Comparison of ENCODE assay signal across 8 cellular contexts in genomic region chr17:30117548-30118155, GRCh38. TPM values are rescaled to one million over a fixed set of nuclear protein-coding genes. Genes with fewer than 3 reads are reported as not detected.
DNase-seq lines count a peak whose midpoint lies in the region; ATAC-seq, FAIRE-seq and TF ChIP-seq lines count a peak whose summit lies in the region.

No MANE protein-coding gene starts in this region.

- H3K27me3 Mint-ChIP-seq in WTC11 (ENCODE audit: low read depth) = no peaks in the 10 kb centered on the region

- H3K4me1 Mint-ChIP-seq in WTC11 = peaks cover 12% of the 10 kb centered on the region

- H3K4me1 ChIP-seq in HEK293 (ENCODE audit: control insufficient read depth, insufficient read depth, low read length) = peaks cover 10% of the 10 kb centered on the region
- no peaks in the 10 kb centered on the region for H3K4me1 ChIP-seq in small intestine (ENCODE audit: control insufficient read depth in 2 of 2, insufficient read depth in 1 of 2, low read depth in 1 of 2, low read length in 1 of 2)

- no peak for TF ChIP-seq CTCF in HEK293 (tag by site-specific recombination; IDR thresholded peaks at IDR 0.05)
- no peak for TF ChIP-seq CTCF in WTC11 (IDR thresholded peaks at IDR 0.05)

- H3K9me3 ChIP-seq in HEK293 (ENCODE audit: control insufficient read depth, insufficient read depth, low read depth, low read length) (no peaks in the 10 kb centered on the region), small intestine (ENCODE audit: control insufficient read depth, low read depth) (no peaks in the 10 kb centered on the region)

- FAIRE-seq in small intestine (lab: Jason Lieb, UNC) = no peak

- H3K27me3 ChIP-seq in small intestine (ENCODE audit: control insufficient read depth in 2 of 2, insufficient read depth in 2 of 2, low read length in 2 of 2) = no peaks in the 10 kb centered on the region

- DNase-seq in WTC11 (ENCODE audit: low spot score) (no peak), hepatic stellate cell (ENCODE audit: low spot score) (peak; percentile 8), small intestine (no peak), SW480 (ENCODE audit: low spot score) (no peak), midbrain (lab: John Stamatoyannopoulos, UW) (no peak), AG08395 (ENCODE audit: low spot score) (no peak), NCI-H2081 (lab: John Stamatoyannopoulos, UW) (no peak)

- peaks cover 15% of the 10 kb centered on the region for H3K36me3 Mint-ChIP-seq in WTC11

- H3K27ac ChIP-seq in HEK293 (ENCODE audit: extremely low read depth, low read depth, low read length) = peak overlapping the region; percentile 95
- H3K27ac ChIP-seq in small intestine (ENCODE audit: low read depth in 1 of 2, low read length in 1 of 2) = peak overlapping the region; percentile 97 to 98

- no peaks in the 10 kb centered on the region for H3K9me3 Mint-ChIP-seq in WTC11

- H3K4me3 Mint-ChIP-seq in WTC11 = peak overlapping the region; percentile 96

- no peak for ATAC-seq in WTC11

- H3K36me3 ChIP-seq in HEK293 (ENCODE audit: control insufficient read depth in 2 of 2, insufficient read depth in 1 of 2, low read length in 2 of 2) (peaks cover 35 to 38% of the 10 kb centered on the region in 2 experiments), small intestine (ENCODE audit: control insufficient read depth in 2 of 2, insufficient read depth in 2 of 2, low read length in 2 of 2) (no peaks in the 10 kb centered on the region)

- CTCF ChIA-PET in HEK293 (lab: Yijun Ruan, JAX) = interaction anchor here (0.7 to 8.1 kb wide), 8 partner anchors 7 to 360 kb away, joined by 4 to 108 read pairs (median 5); partner anchors contain the start of gene GOSR1
- CTCF ChIA-PET in WTC11 (lab: Charles Lee) = interaction anchor here (1.3 to 2.3 kb wide), 3 partner anchors 8 to 24 kb away, joined by 7 to 9 read pairs (median 8); no protein-coding TSS in a partner anchor

- peak overlapping the region; percentile 47 for H3K4me3 ChIP-seq in HEK293 (ENCODE audit: low read depth, low read length)
- H3K4me3 ChIP-seq in small intestine (ENCODE audit: low read depth in 1 of 2, low read length in 2 of 2) = peak overlapping the region; percentile 69 to 96

- H3K27ac Mint-ChIP-seq in WTC11 = peak overlapping the region; percentile 99

- WGBS in small intestine, 3 donors = 15 to 21% (median 18%) methylated on average over 7 of the region's 7 CpGs

- POLR2A ChIA-PET in HEK293 (lab: Yijun Ruan, JAX) = interaction anchor here (0.7 to 1.3 kb wide), 5 partner anchors 8 to 116 kb away, joined by 3 to 6 read pairs (median 4); no protein-coding TSS in a partner anchor
- POLR2A ChIA-PET in WTC11 (lab: Charles Lee) = interaction anchor here (0.7 kb wide), 1 partner anchor 46 kb away, joined by 4 read pairs; no protein-coding TSS in a partner anchor

TF ChIP-seq in HEK293, 187 proteins besides CTCF, POLR2A, EP300 and RAD21 (continues in another document):
- TF ChIP-seq ZNF654 (tag by site-specific recombination; IDR thresholded peaks at IDR 0.05; ENCODE audit: low read depth) (no peak), ZNF785 (tag by site-specific recombination; IDR thresholded peaks at IDR 0.05) (no peak), ZNF114 (tag by site-specific recombination; IDR thresholded peaks at IDR 0.05) (no peak), ZBTB8A (tag by site-specific recombination; IDR thresholded peaks at IDR 0.05) (no peak), ZNF600 (tag by site-specific recombination; IDR thresholded peaks at IDR 0.05) (no peak), ZBTB49 (tag by site-specific recombination; IDR thresholded peaks at IDR 0.05; ENCODE audit: low read depth) (no peak), ZNF341 (tag by site-specific recombination; IDR thresholded peaks at IDR 0.05; ENCODE audit: low read depth) (no peak), SP2 (tag by site-specific recombination; IDR thresholded peaks at IDR 0.05) (no peak), ZNF629 (tag by site-specific recombination; IDR thresholded peaks at IDR 0.05) (peak; percentile 66), ZNF362 (tag by site-specific recombination; IDR thresholded peaks at IDR 0.05) (peak; percentile 75)

TF ChIP-seq in WTC11, 78 proteins besides CTCF, POLR2A, EP300 and RAD21 (continues in another document):
- TF ChIP-seq SMAD3 (CRISPR knock-in tag; IDR thresholded peaks at IDR 0.05; ENCODE audit: borderline replicate concordance) (no peak), PRDM15 (CRISPR knock-in tag; IDR thresholded peaks at IDR 0.05) (no peak), RELA (CRISPR knock-in tag; IDR thresholded peaks at IDR 0.05; ENCODE audit: borderline replicate concordance) (no peak), NR2C2 (CRISPR knock-in tag; IDR thresholded peaks at IDR 0.05) (no peak), FOXK1 (CRISPR knock-in tag; IDR thresholded peaks at IDR 0.05) (no peak), ATF6 (CRISPR knock-in tag; IDR thresholded peaks at IDR 0.05) (no peak), TCF7 (CRISPR knock-in tag; IDR thresholded peaks at IDR 0.05; ENCODE audit: low read depth) (no peak), MYBL2 (CRISPR knock-in tag; IDR thresholded peaks at IDR 0.05) (no peak), NR1H2 (CRISPR knock-in tag; IDR thresholded peaks at IDR 0.05) (no peak), ZNF512 (CRISPR knock-in tag; IDR thresholded peaks at IDR 0.05; ENCODE audit: borderline replicate concordance) (no peak), ZBTB21 (CRISPR knock-in tag; IDR thresholded peaks at IDR 0.05; ENCODE audit: borderline replicate concordance) (no peak)

RNA-seq across cellular contexts. Expression of gene NSRP1, which starts 1.0 kb away (rescaled TPM):
- total RNA-seq in WTC11 (2021) = 22.8 to 24.6 TPM (median 23.8 TPM) in 3 replicates
- polyA plus RNA-seq in small intestine = 10 to 100 TPM; 22.1 to 30.0 (median 25.9) TPM

Comparison
In these comparisons a context has a peak if more than half of its experiments do, and no peak if none do; other contexts are left out.
1. Of the 8 proteins assayed by ChIP-seq in both HEK293 and WTC11: peak only in HEK293: ZBTB21; only in WTC11: none; in both: none; in neither: 7.